15 cellular contexts compared by ENCODE assay signal in genomic region chr9:33687779-33688178, GRCh38.
DNase-seq lines count a peak whose midpoint lies in the region; TF ChIP-seq lines count a peak whose summit lies in the region.
"Had no signal": no experiment of that assay in that cellular context is flagged by ENCODE, and none has a peak within 500 bp of the region (broad histone marks: within the 10 kb centered on the region; RNA-seq: fewer than 3 reads in every experiment).

No MANE protein-coding gene starts in this region.

- H2AFZ ChIP-seq in OCI-LY7 (ENCODE audit: low read length) (no peak overlapping the region), MM.1S (ENCODE audit: low read length) (no peak overlapping the region)
- H2AFZ ChIP-seq: neural progenitor cell had no signal

- POLR2A ChIA-PET in OCI-LY7 (lab: Charles Lee), result no interaction called here

- H3K36me3 ChIP-seq in OCI-LY7 (ENCODE audit: insufficient read depth, low read length) (no peaks in the 10 kb centered on the region), MM.1S (replicated peaks; ENCODE audit: insufficient read depth, low read length) (no peaks in the 10 kb centered on the region)
- H3K36me3 ChIP-seq: neural progenitor cell had no signal

- H3K27me3 ChIP-seq in MM.1S (replicated peaks; ENCODE audit: insufficient read depth, low read length), result no peaks in the 10 kb centered on the region
- H3K27me3 ChIP-seq: neural progenitor cell had no signal

- no peak overlapping the region for H3K4me2 ChIP-seq in OCI-LY7 (ENCODE audit: low read length)
- H3K4me2 ChIP-seq in MM.1S (ENCODE audit: low read depth, low read length), result no peak overlapping the region
- H3K4me2 ChIP-seq: neural progenitor cell had no signal

- no peaks in the 10 kb centered on the region for H3K4me1 ChIP-seq in OCI-LY7 (ENCODE audit: insufficient read depth, low read length, poor library complexity, severe bottlenecking)
- no peaks in the 10 kb centered on the region for H3K4me1 ChIP-seq in MM.1S (ENCODE audit: low read length)
- H3K4me1 ChIP-seq: neural progenitor cell had no signal

- H3K27ac ChIP-seq in OCI-LY7 (ENCODE audit: low read depth, low read length, poor library complexity, severe bottlenecking) (no peak overlapping the region), MM.1S (ENCODE audit: low read length) (no peak overlapping the region)
- H3K27ac ChIP-seq: neural progenitor cell, RWPE1 had no signal

- BruUV-seq in OCI-LY7 (replicated peaks; lab: Mats Ljungman, UMichigan), result no TSS peak

- H4K20me1 ChIP-seq in OCI-LY7 (ENCODE audit: insufficient read depth, low read length), result no peaks in the 10 kb centered on the region
- H4K20me1 ChIP-seq in MM.1S (ENCODE audit: insufficient read depth, low read length), result no peaks in the 10 kb centered on the region

- H3K9me2 ChIP-seq in OCI-LY7 (ENCODE audit: insufficient read depth, low read length) (no peaks in the 10 kb centered on the region), MM.1S (replicated peaks; ENCODE audit: insufficient read depth, low read length) (no peaks in the 10 kb centered on the region)

- no peaks in the 10 kb centered on the region for H3F3A ChIP-seq in MM.1S (ENCODE audit: insufficient read depth, low read length)

- no peak overlapping the region for H3K9ac ChIP-seq in MM.1S (ENCODE audit: low read length)
- H3K9ac ChIP-seq: neural progenitor cell had no signal

- no peaks in the 10 kb centered on the region for H3K9me3 ChIP-seq in OCI-LY7 (ENCODE audit: low read length)
- H3K9me3 ChIP-seq in MM.1S (replicated peaks; ENCODE audit: insufficient read depth, low read length), result no peaks in the 10 kb centered on the region

- intact Hi-C loops in OCI-LY7 (cut with micrococcal nuclease; ENCODE audit: unreplicated experiment), result no loop called here

- CTCF ChIA-PET in OCI-LY7 (lab: Charles Lee; ENCODE audit: unreplicated experiment), result no interaction called here

- peak; percentile 18 for DNase-seq in DMS 273 treated with DMSO at 0.1 percent for 48 hours (lab: John Stamatoyannopoulos, UW)
- peak; percentile 75 for DNase-seq in NB4 (ENCODE audit: low read depth)
- peak; percentile 85 for DNase-seq in NOMO-1 treated with DMSO at 0.1 percent for 48 hours (lab: John Stamatoyannopoulos, UW; ENCODE audit: unreplicated experiment)
- DNase-seq in fibroblast of the aortic adventitia (ENCODE audit: low read depth), result peak; percentile 6
- no peak for DNase-seq in OCI-LY7 (ENCODE audit: low spot score)
- DNase-seq in middle frontal gyrus (ENCODE audit: extremely low spot score, low spot score), result no peak
- DNase-seq in MM.1S, result no peak
- DNase-seq in activated CD8-positive, alpha-beta memory T cell treated with anti-CD3 and anti-CD28 coated beads, Interleukin-2, amount 50 U/mL, for 48 hours, result no peak
- DNase-seq: activated effector memory CD4-positive, alpha-beta T cell treated with Interleukin-2 at 50 U/mL for 16 hours; caudate nucleus; CD8-positive, alpha-beta memory T cell; Karpas-422; small intestine had no signal

- TF ChIP-seq POLR2A in NB4 (IDR thresholded peaks at IDR 0.05; ENCODE audit: extremely low read depth, insufficient read length), result no peak

- no peaks in the 10 kb centered on the region for H3K79me2 ChIP-seq in OCI-LY7 (ENCODE audit: insufficient read depth, low read depth, low read length)
- no peaks in the 10 kb centered on the region for H3K79me2 ChIP-seq in MM.1S (ENCODE audit: low read length)

- H3K4me3 ChIP-seq in NB4 (ENCODE audit: low read depth, low read length) (no peak overlapping the region), fibroblast of the aortic adventitia (ENCODE audit: low read depth, low read length) (no peak overlapping the region), OCI-LY7 (ENCODE audit: low read depth, low read length, poor library complexity, severe bottlenecking) (no peak overlapping the region), MM.1S (ENCODE audit: low read length) (no peak overlapping the region)
- H3K4me3 ChIP-seq: neural progenitor cell had no signal

- TF ChIP-seq CTCF in NB4 (IDR thresholded peaks at IDR 0.05; ENCODE audit: low read depth, low read length), result no peak
- TF ChIP-seq CTCF in fibroblast of the aortic adventitia (IDR thresholded peaks at IDR 0.05; ENCODE audit: insufficient read depth, low read length), result no peak
- TF ChIP-seq CTCF in OCI-LY7 (conservative IDR thresholded peaks at IDR 0.05; ENCODE audit: low read length), result no peak
- no peak for TF ChIP-seq CTCF in MM.1S (IDR thresholded peaks at IDR 0.05; ENCODE audit: low read length)

Comparison
In these comparisons a context has a peak if more than half of its experiments do, and no peak if none do; other contexts are left out.
1. DNase-seq: peak in DMS 273 treated with DMSO at 0.1 percent for 48 hours (single experiment), NB4 (single experiment), NOMO-1 treated with DMSO at 0.1 percent for 48 hours (single experiment) and fibroblast of the aortic adventitia (single experiment); none in OCI-LY7 (single experiment), middle frontal gyrus (single experiment), MM.1S (single experiment) and activated CD8-positive, alpha-beta memory T cell treated with anti-CD3 and anti-CD28 coated beads, Interleukin-2, amount 50 U/mL, for 48 hours (single experiment).